14 cellular contexts compared by ENCODE assay signal in genomic region chr16:30667361-30667905, GRCh38.
"Had no signal": no experiment of that assay in that cellular context is flagged by ENCODE, and none has a peak within 500 bp of the region (broad histone marks: within the 10 kb centered on the region; RNA-seq: fewer than 3 reads in every experiment).

No MANE protein-coding gene starts in this region.

- H3K27ac Mint-ChIP-seq: activated CD4-positive, alpha-beta T cell treated with anti-CD3 and anti-CD28 coated beads, Interleukin-2, amount 10 ng/mL, durations not matched to agents 24 days and 14 days; activated naive CD4-positive, alpha-beta T cell treated with anti-CD3 and anti-CD28 coated beads, Interleukin-2, amount 10 ng/mL, durations not matched to agents 7 days and 5 days had no signal

- H3K27me3 ChIP-seq: body of pancreas, colonic mucosa, foreskin keratinocyte, transverse colon had no signal

- H3K4me3 Mint-ChIP-seq: activated CD4-positive, alpha-beta T cell treated with anti-CD3 and anti-CD28 coated beads, Interleukin-2, amount 10 ng/mL, durations not matched to agents 24 days and 14 days; activated naive CD4-positive, alpha-beta T cell treated with anti-CD3 and anti-CD28 coated beads, Interleukin-2, amount 10 ng/mL, durations not matched to agents 7 days and 5 days had no signal

- H2AFZ ChIP-seq: parathyroid adenoma had no signal

- ATAC-seq: body of pancreas, foreskin keratinocyte had no signal

- H3K27me3 Mint-ChIP-seq: activated CD4-positive, alpha-beta T cell treated with anti-CD3 and anti-CD28 coated beads, Interleukin-2, amount 10 ng/mL, durations not matched to agents 24 days and 14 days; activated naive CD4-positive, alpha-beta T cell treated with anti-CD3 and anti-CD28 coated beads, Interleukin-2, amount 10 ng/mL, durations not matched to agents 7 days and 5 days had no signal

- H3K9me3 Mint-ChIP-seq: activated CD4-positive, alpha-beta T cell treated with anti-CD3 and anti-CD28 coated beads, Interleukin-2, amount 10 ng/mL, durations not matched to agents 24 days and 14 days; activated naive CD4-positive, alpha-beta T cell treated with anti-CD3 and anti-CD28 coated beads, Interleukin-2, amount 10 ng/mL, durations not matched to agents 7 days and 5 days had no signal

- H3K4me3 ChIP-seq: body of pancreas, colonic mucosa, transverse colon had no signal

- DNase-seq: activated CD4-positive, alpha-beta T cell treated with anti-CD3 and anti-CD28 coated beads, Interleukin-2, amount 10 ng/mL, durations not matched to agents 24 days and 14 days; activated CD4-positive, CD25-positive, alpha-beta regulatory T cell; activated CD8-positive, alpha-beta memory T cell treated with anti-CD3 and anti-CD28 coated beads for 24 hours; activated naive CD4-positive, alpha-beta T cell treated with anti-CD3 and anti-CD28 coated beads, Interleukin-2, amount 10 ng/mL, durations not matched to agents 7 days and 5 days; amygdala; body of pancreas; caudate nucleus; colonic mucosa; foreskin keratinocyte; kidney glomerular epithelial cell; stimulated activated naive CD4-positive, alpha-beta T cell; T-helper 2 cell; transverse colon had no signal

- H3K4me1 ChIP-seq: colonic mucosa, foreskin keratinocyte had no signal

- H3K27ac ChIP-seq: body of pancreas, colonic mucosa, foreskin keratinocyte, parathyroid adenoma, transverse colon had no signal

- H3K9me3 ChIP-seq: body of pancreas, colonic mucosa, transverse colon had no signal

- H3K9ac ChIP-seq: parathyroid adenoma had no signal
